ENCODE assay signal across 15 cellular contexts in genomic region chr5:92019376-92019990, GRCh38.
DNase-seq lines count a peak whose midpoint lies in the region; ATAC-seq, FAIRE-seq and TF ChIP-seq lines count a peak whose summit lies in the region.
"Had no signal": no experiment of that assay in that cellular context is flagged by ENCODE, and none has a peak within 500 bp of the region (broad histone marks: within the 10 kb centered on the region; RNA-seq: fewer than 3 reads in every experiment).

No MANE protein-coding gene starts in this region.

- no peaks in the 10 kb centered on the region for H3K79me2 ChIP-seq in SU-DHL-6 (ENCODE audit: insufficient read depth, low read length)

- H3K4me1 Mint-ChIP-seq in activated naive CD4-positive, alpha-beta T cell treated with anti-CD3 and anti-CD28 coated beads for 36 hours (ENCODE audit: low read depth), result no peaks in the 10 kb centered on the region
- H3K4me1 Mint-ChIP-seq: CD14-positive monocyte; stimulated activated naive CD8-positive, alpha-beta T cell treated with anti-CD3 and anti-CD28 coated beads, Interleukin-15, amount 100 ng/mL, for 72 hours; T-cell had no signal

- no peaks in the 10 kb centered on the region for H3K9me2 ChIP-seq in SU-DHL-6 (replicated peaks; ENCODE audit: insufficient read depth, low read length)

- no peaks in the 10 kb centered on the region for H3K9me3 Mint-ChIP-seq in activated naive CD4-positive, alpha-beta T cell treated with anti-CD3 and anti-CD28 coated beads for 36 hours
- H3K9me3 Mint-ChIP-seq: CD14-positive monocyte; stimulated activated naive CD8-positive, alpha-beta T cell treated with anti-CD3 and anti-CD28 coated beads, Interleukin-15, amount 100 ng/mL, for 72 hours had no signal

- CTCF ChIA-PET in activated naive CD4-positive, alpha-beta T cell treated with anti-CD3 and anti-CD28 coated beads for 36 hours (lab: Charles Lee), result no interaction called here

- no peaks in the 10 kb centered on the region for H3F3A ChIP-seq in SU-DHL-6 (ENCODE audit: insufficient read depth)

- peak; percentile 77 for ATAC-seq in GM18867 (IDR thresholded peaks at IDR 0.05; ENCODE audit: unreplicated experiment)
- ATAC-seq: body of pancreas; left lung; stimulated activated naive CD8-positive, alpha-beta T cell treated with anti-CD3 and anti-CD28 coated beads, Interleukin-15, amount 100 ng/mL, for 72 hours; T-cell had no signal

- no peaks in the 10 kb centered on the region for H3K27me3 Mint-ChIP-seq in activated naive CD4-positive, alpha-beta T cell treated with anti-CD3 and anti-CD28 coated beads for 36 hours (ENCODE audit: low read depth)
- H3K27me3 Mint-ChIP-seq: stimulated activated naive CD8-positive, alpha-beta T cell treated with anti-CD3 and anti-CD28 coated beads, Interleukin-15, amount 100 ng/mL, for 72 hours; T-cell had no signal

- no peaks in the 10 kb centered on the region for H4K20me1 ChIP-seq in SU-DHL-6 (ENCODE audit: low read depth, low read length)

- H3K9me3 ChIP-seq in SU-DHL-6 (ENCODE audit: insufficient read depth, low read length) (no peaks in the 10 kb centered on the region), colonic mucosa (no peaks in the 10 kb centered on the region)
- H3K9me3 ChIP-seq: body of pancreas, left lung, ovary had no signal

- H3K36me3 Mint-ChIP-seq in activated naive CD4-positive, alpha-beta T cell treated with anti-CD3 and anti-CD28 coated beads for 36 hours (ENCODE audit: low read depth), result no peaks in the 10 kb centered on the region
- H3K36me3 Mint-ChIP-seq: CD14-positive monocyte, T-cell had no signal

- H3K4me2 ChIP-seq in SU-DHL-6 (ENCODE audit: low read depth, low read length, poor library complexity, severe bottlenecking), result peak overlapping the region; percentile 28

- intact Hi-C loops in activated naive CD4-positive, alpha-beta T cell treated with anti-CD3 and anti-CD28 coated beads for 36 hours (cut with micrococcal nuclease), result no loop called here
- intact Hi-C loops in colonic mucosa (cut with DNase I), result no loop called here

- no peak overlapping the region for H3K9ac ChIP-seq in SU-DHL-6 (ENCODE audit: low read length)
- H3K9ac ChIP-seq in colonic mucosa (ENCODE audit: low read depth in 2 of 2, low read length in 2 of 2), result no peak overlapping the region

- TF ChIP-seq CTCF in SU-DHL-6 (IDR thresholded peaks at IDR 0.05; ENCODE audit: insufficient read depth, low read length, poor library complexity, severe bottlenecking) (no peak), D721Med (IDR thresholded peaks at IDR 0.05; ENCODE audit: insufficient read depth, missing control alignments) (no peak), colonic mucosa (IDR thresholded peaks at IDR 0.05) (no peak)

- H3K36me3 ChIP-seq in SU-DHL-6 (ENCODE audit: low read length) (no peaks in the 10 kb centered on the region), colonic mucosa (no peaks in the 10 kb centered on the region)
- H3K36me3 ChIP-seq: left lung, ovary had no signal

- H3K27me3 ChIP-seq in SU-DHL-6 (ENCODE audit: low read length), result no peaks in the 10 kb centered on the region
- H3K27me3 ChIP-seq in colonic mucosa, result no peaks in the 10 kb centered on the region
- H3K27me3 ChIP-seq: body of pancreas, left lung, ovary had no signal

- H3K4me3 ChIP-seq in SU-DHL-6 (ENCODE audit: insufficient read depth, low read length, poor library complexity, severe bottlenecking), result no peak overlapping the region
- no peak overlapping the region for H3K4me3 ChIP-seq in colonic mucosa
- H3K4me3 ChIP-seq: body of pancreas, left lung, ovary had no signal

- H3K27ac ChIP-seq in SU-DHL-6 (ENCODE audit: low read depth, low read length) (no peak overlapping the region), colonic mucosa (no peak overlapping the region)
- H3K27ac ChIP-seq: body of pancreas, left lung, ovary had no signal

- FAIRE-seq in D721Med (lab: Jason Lieb, UNC), result no peak
- FAIRE-seq: GM12891 had no signal

- peak; percentile 47 for DNase-seq in LHCN-M2 (ENCODE audit: low read depth)
- DNase-seq in myocyte (ENCODE audit: low read depth), result peak; percentile 8
- no peak for DNase-seq in activated naive CD4-positive, alpha-beta T cell treated with anti-CD3 and anti-CD28 coated beads for 36 hours
- no peak for DNase-seq in D721Med (ENCODE audit: insufficient read length, low spot score)
- no peak for DNase-seq in colonic mucosa
- DNase-seq: activated effector memory CD4-positive, alpha-beta T cell treated with Interleukin-2 at 50 U/mL for 16 hours; body of pancreas; left lung; ovary; stimulated activated naive CD8-positive, alpha-beta T cell treated with anti-CD3 and anti-CD28 coated beads, Interleukin-15, amount 100 ng/mL, for 72 hours; T-cell had no signal

- H3K27ac Mint-ChIP-seq in activated naive CD4-positive, alpha-beta T cell treated with anti-CD3 and anti-CD28 coated beads for 36 hours, result no peak overlapping the region
- H3K27ac Mint-ChIP-seq: CD14-positive monocyte; stimulated activated naive CD8-positive, alpha-beta T cell treated with anti-CD3 and anti-CD28 coated beads, Interleukin-15, amount 100 ng/mL, for 72 hours; T-cell had no signal

- no peaks in the 10 kb centered on the region for H3K4me1 ChIP-seq in colonic mucosa
- H3K4me1 ChIP-seq: body of pancreas, left lung had no signal

- H3K4me3 Mint-ChIP-seq in activated naive CD4-positive, alpha-beta T cell treated with anti-CD3 and anti-CD28 coated beads for 36 hours, result no peak overlapping the region
- H3K4me3 Mint-ChIP-seq: CD14-positive monocyte; stimulated activated naive CD8-positive, alpha-beta T cell treated with anti-CD3 and anti-CD28 coated beads, Interleukin-15, amount 100 ng/mL, for 72 hours; T-cell had no signal

- H2AFZ ChIP-seq in SU-DHL-6 (ENCODE audit: low read depth, low read length, severe bottlenecking), result no peak overlapping the region

Comparison
In these comparisons a context has a peak if more than half of its experiments do, and no peak if none do; other contexts are left out.
1. DNase-seq: peak in LHCN-M2 (single experiment) and myocyte (single experiment); none in activated naive CD4-positive, alpha-beta T cell treated with anti-CD3 and anti-CD28 coated beads for 36 hours (single experiment), D721Med (single experiment) and colonic mucosa (single experiment).